ENCODE assay signal across 10 cellular contexts in genomic region chr5:96838483-96839395, GRCh38.
"Had no signal": no experiment of that assay in that cellular context is flagged by ENCODE, and none has a peak within 500 bp of the region (broad histone marks: within the 10 kb centered on the region; RNA-seq: fewer than 3 reads in every experiment).

No MANE protein-coding gene starts in this region.

- H3K27ac ChIP-seq: gastroesophageal sphincter, suprapubic skin had no signal

- ATAC-seq: activated T-cell treated with anti-CD3 and anti-CD28 coated beads, Interleukin-2, amount 50 U/mL, for 4 hours; gastroesophageal sphincter; stimulated activated naive CD8-positive, alpha-beta T cell treated with anti-CD3 and anti-CD28 coated beads, Interleukin-15, Interleukin-2, amounts not matched to agents 100 U/mL and 50 U/mL, for 24 hours had no signal

- H3K36me3 ChIP-seq: gastroesophageal sphincter, suprapubic skin had no signal

- H3K4me1 ChIP-seq: gastroesophageal sphincter had no signal

- DNase-seq: activated CD4-positive, alpha-beta T cell treated with anti-CD3 and anti-CD28 coated beads, Interleukin-2, amount 50 U/mL, for 4 hours; activated gamma-delta T cell; activated naive CD8-positive, alpha-beta T cell treated with anti-CD3 and anti-CD28 coated beads for 36 hours; activated T-cell treated with anti-CD3 and anti-CD28 coated beads, Interleukin-2, amount 50 U/mL, for 4 hours; hippocampal formation; nephron progenitor cell; stimulated activated CD4-positive, alpha-beta T cell treated with anti-CD3 and anti-CD28 coated beads, Interleukin-2, amount 100 ng/mL, for 48 hours; stimulated activated naive CD8-positive, alpha-beta T cell treated with anti-CD3 and anti-CD28 coated beads, Interleukin-15, Interleukin-2, amounts not matched to agents 100 U/mL and 50 U/mL, for 24 hours had no signal

- H3K27me3 ChIP-seq: gastroesophageal sphincter, suprapubic skin had no signal

- H3K4me3 ChIP-seq: gastroesophageal sphincter, suprapubic skin had no signal

- H3K9me3 ChIP-seq: gastroesophageal sphincter, suprapubic skin had no signal
